1 cellular context compared by ENCODE assay signal in the genomic region with DNA sequence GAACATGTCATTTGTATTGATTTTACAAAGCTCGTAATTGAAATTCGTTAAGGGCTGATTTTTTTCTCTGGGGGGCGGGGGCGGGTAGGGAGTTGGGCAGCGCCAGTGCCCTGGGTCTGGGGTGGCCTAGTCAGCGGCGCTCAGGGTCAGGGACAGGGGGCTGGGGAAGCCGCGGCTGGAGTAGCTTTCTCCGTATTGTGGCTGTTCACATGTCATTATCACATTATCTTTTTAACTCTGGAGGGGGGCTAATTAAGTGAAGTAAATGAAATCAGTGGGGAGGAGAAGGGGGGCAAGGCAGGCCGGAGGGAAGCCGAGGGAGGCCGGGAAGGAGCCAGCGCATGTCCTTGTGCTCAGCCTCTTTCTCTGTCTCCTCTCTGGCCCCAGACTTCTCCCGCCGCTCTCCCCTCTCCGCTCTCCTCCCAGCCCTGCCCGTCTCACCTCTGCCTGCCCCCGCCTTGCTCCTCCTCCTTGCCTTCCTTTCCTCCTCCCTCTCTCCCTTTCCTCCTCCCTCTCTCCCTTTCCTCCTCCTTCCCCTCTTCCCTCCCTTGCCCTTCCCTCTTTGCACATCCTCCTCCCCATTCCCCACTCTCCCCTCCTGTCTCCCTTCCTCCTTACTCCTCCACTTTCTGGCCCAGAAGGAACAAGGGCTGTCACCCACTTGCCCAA.
TF ChIP-seq lines count a peak whose summit lies in the region.

No MANE protein-coding gene starts in this region.

TF ChIP-seq in H1, 55 proteins besides CTCF, POLR2A, EP300 and RAD21:
- TF ChIP-seq KDM5A (IDR thresholded peaks at IDR 0.05; ENCODE audit: low read length) (no peak), EGR1 (IDR thresholded peaks at IDR 0.05; ENCODE audit: borderline replicate concordance, low read depth, low read length) (0 out of 2 replicates have a peak, but pooled peaks have one; percentile 22)
TF ChIP-seq in H1: peak in this region for 1.
